Comparison of ENCODE assay signal across 20 cellular contexts in genomic region chr10:61066661-61067353, GRCh38.
DNase-seq lines count a peak whose midpoint lies in the region; ATAC-seq and TF ChIP-seq lines count a peak whose summit lies in the region.
"Had no signal": no experiment of that assay in that cellular context is flagged by ENCODE, and none has a peak within 500 bp of the region (broad histone marks: within the 10 kb centered on the region; RNA-seq: fewer than 3 reads in every experiment).

No MANE protein-coding gene starts in this region.

- ATAC-seq in left lobe of liver, result peak; percentile 79
- ATAC-seq in HG03108 (IDR thresholded peaks at IDR 0.05; ENCODE audit: unreplicated experiment), result no peak
- no peak for ATAC-seq in upper lobe of right lung
- ATAC-seq: Panc1 had no signal

- H3K9me3 Mint-ChIP-seq in immature natural killer cell, result no peaks in the 10 kb centered on the region
- H3K9me3 Mint-ChIP-seq: H9, IgD-negative memory B cell had no signal

- H3K27ac ChIP-seq in upper lobe of right lung, result no peak overlapping the region
- H3K27ac ChIP-seq: GM23248 had no signal

- no peak overlapping the region for H3K4me3 Mint-ChIP-seq in immature natural killer cell
- H3K4me3 Mint-ChIP-seq: CD4-positive, CD25-positive, alpha-beta regulatory T cell; H9; IgD-negative memory B cell had no signal

- DNase-seq in NCI-H460 (ENCODE audit: extremely low read depth, low read depth) (peak; percentile 68), dermis blood vessel endothelial cell (peak; percentile 32), left lobe of liver (ENCODE audit: low spot score) (peak; percentile 46), retina (peak; percentile 18), NCI-H2107 (lab: John Stamatoyannopoulos, UW) (no peak), immature natural killer cell (no peak), upper lobe of right lung (no peak)
- DNase-seq: CD4-positive, CD25-positive, alpha-beta regulatory T cell; GM23248; H9; Kasumi-1; NCI-H1694; NCI-H2081 treated with DMSO at 0.1 percent for 48 hours; NCI-H510A; NK-92 treated with Interleukin-12 subunit alpha and Interleukin-12 subunit beta, amount 100 ng/mL, for 24 hours; SIG-M5; SK-N-SH had no signal

- TF ChIP-seq CTCF in upper lobe of right lung (IDR thresholded peaks at IDR 0.05), result no peak

- no peaks in the 10 kb centered on the region for H3K36me3 ChIP-seq in upper lobe of right lung

- no peaks in the 10 kb centered on the region for H3K4me1 ChIP-seq in upper lobe of right lung

- H3K27me3 Mint-ChIP-seq in immature natural killer cell (ENCODE audit: low read depth in 3 of 3), result peaks cover 0 to 2% (median 0%) of the 10 kb centered on the region in 3 donors

- H3K4me3 ChIP-seq in upper lobe of right lung, result no peak overlapping the region
- H3K4me3 ChIP-seq: GM23248 had no signal

- H3K4me1 Mint-ChIP-seq in immature natural killer cell, result no peaks in the 10 kb centered on the region
- H3K4me1 Mint-ChIP-seq: H9 had no signal

- no peaks in the 10 kb centered on the region for H3K9me3 ChIP-seq in upper lobe of right lung
- H3K9me3 ChIP-seq: SK-N-SH had no signal

- H3K36me3 Mint-ChIP-seq in immature natural killer cell, result no peaks in the 10 kb centered on the region
- H3K36me3 Mint-ChIP-seq: CD4-positive, CD25-positive, alpha-beta regulatory T cell; IgD-negative memory B cell had no signal

- no peaks in the 10 kb centered on the region for H3K27me3 ChIP-seq in upper lobe of right lung

- intact Hi-C loops in upper lobe of right lung (cut with DNase I), result no loop called here

- H3K27ac Mint-ChIP-seq in immature natural killer cell, result no peak overlapping the region
- H3K27ac Mint-ChIP-seq: CD4-positive, CD25-positive, alpha-beta regulatory T cell; H9 had no signal

Comparison
In these comparisons a context has a peak if more than half of its experiments do, and no peak if none do; other contexts are left out.
1. DNase-seq: peak in NCI-H460 (single experiment), dermis blood vessel endothelial cell (single experiment), left lobe of liver (single experiment) and retina (single experiment); none in NCI-H2107 (single experiment), immature natural killer cell (0 of 3) and upper lobe of right lung (single experiment).